Comparison of ENCODE assay signal across 25 cellular contexts in the genomic region with DNA sequence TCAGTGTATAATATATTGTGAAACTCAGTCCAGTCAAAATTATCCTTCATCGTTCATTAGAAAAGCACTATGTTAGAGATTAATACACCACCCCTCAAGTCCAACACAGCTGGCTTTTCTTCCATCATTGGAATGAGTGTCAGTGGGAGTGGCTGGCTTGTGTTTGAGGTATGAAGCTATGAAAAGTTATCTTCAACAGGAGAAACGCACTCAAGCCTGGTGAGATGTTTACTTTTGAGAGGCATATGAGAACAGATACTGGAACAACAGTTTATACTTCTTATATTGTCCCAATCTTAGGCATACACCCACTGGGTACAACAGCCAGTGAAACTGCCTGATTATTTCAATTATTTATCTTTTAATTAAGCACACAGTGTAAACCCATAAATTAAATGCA. TPM values are rescaled to one million over a fixed set of nuclear protein-coding genes. Genes with fewer than 3 reads are reported as not detected.
A peak's percentile ranks its signal among the peaks of the same experiment; 100 is the strongest.
DNase-seq lines count a peak whose midpoint lies in the region; ATAC-seq, FAIRE-seq and TF ChIP-seq lines count a peak whose summit lies in the region.
"Had no signal": no experiment of that assay in that cellular context is flagged by ENCODE, and none has a peak within 500 bp of the region (broad histone marks: within the 10 kb centered on the region; RNA-seq: fewer than 3 reads in every experiment).

No MANE protein-coding gene starts in this region.

- TF ChIP-seq RAD21 in IMR-90 (IDR thresholded peaks at IDR 0.05; ENCODE audit: low read length), result no peak

- H2AK9ac ChIP-seq in IMR-90 (replicated peaks; ENCODE audit: low read depth, low read length, poor library complexity), result no peak overlapping the region

- no peak overlapping the region for H2BK15ac ChIP-seq in IMR-90 (ENCODE audit: low read depth, low read length)

- H3K14ac ChIP-seq in IMR-90 (replicated peaks; ENCODE audit: low read depth, low read length), result no peak overlapping the region

- no peak for FAIRE-seq in HTR-8/SVneo (lab: Jason Lieb, UNC)
- FAIRE-seq: GM12891, H1 had no signal

- no peak overlapping the region for H3K23ac ChIP-seq in IMR-90 (ENCODE audit: low read depth, low read length)

- TF ChIP-seq POLR2A in IMR-90 (IDR thresholded peaks at IDR 0.05; ENCODE audit: low read depth, low read length), result no peak

- no peaks in the 10 kb centered on the region for H3K9me3 ChIP-seq in IMR-90 (ENCODE audit: control insufficient read depth, insufficient read depth, low read length)
- no peaks in the 10 kb centered on the region for H3K9me3 ChIP-seq in lower lobe of right lung
- H3K9me3 ChIP-seq in upper lobe of right lung, result no peaks in the 10 kb centered on the region
- H3K9me3 ChIP-seq: BE2C, MG63, SJSA1 had no signal

- H2BK5ac ChIP-seq in IMR-90 (ENCODE audit: low read depth, low read length, poor library complexity, severe bottlenecking), result no peak overlapping the region

- H3K27ac ChIP-seq in IMR-90 (ENCODE audit: insufficient read depth, low read length) (peak overlapping the region; percentile 21; the same call in 1 of the 2 replicates), lower lobe of right lung (no peak overlapping the region), upper lobe of right lung (no peak overlapping the region)
- H3K27ac ChIP-seq: SJSA1 had no signal

- H4K91ac ChIP-seq in IMR-90 (ENCODE audit: insufficient read depth, low read depth, low read length), result no peak overlapping the region

- no TSS peak for BruUV-seq in IMR-90 (replicated peaks; lab: Mats Ljungman, UMichigan)

- WGBS in IMR-90 (ENCODE audit: extremely low coverage in 2 of 2, insufficient read length in 1 of 2), 2 experiments, result no CpG with 5 or more reads among the region's 2 CpGs

- H2AFZ ChIP-seq in IMR-90 (replicated peaks; ENCODE audit: low read length, poor library complexity), result no peak overlapping the region

- no peak overlapping the region for H4K5ac ChIP-seq in IMR-90 (ENCODE audit: low read depth, low read length)

- H3K36me3 ChIP-seq in IMR-90 (ENCODE audit: control insufficient read depth, insufficient read depth, low read length) (peaks cover 16% of the 10 kb centered on the region), lower lobe of right lung (peaks cover 62% of the 10 kb centered on the region), upper lobe of right lung (peaks cover 49% of the 10 kb centered on the region)
- H3K36me3 ChIP-seq: SJSA1 had no signal

- H2BK120ac ChIP-seq in IMR-90 (ENCODE audit: low read depth, low read length), result no peak overlapping the region

- H3K9me1 ChIP-seq in IMR-90 (ENCODE audit: insufficient read depth, low read length), result no peaks in the 10 kb centered on the region

- intact Hi-C loops in IMR-90 (cut with micrococcal nuclease), result loop anchor here (5.0 kb wide), 1 partner anchor 57 kb away; no protein-coding TSS in a partner anchor
- intact Hi-C loops in lower lobe of right lung (cut with DNase I), result no loop called here
- intact Hi-C loops in upper lobe of right lung (cut with DNase I), result no loop called here

- CTCF ChIA-PET in IMR-90 (lab: Yijun Ruan, JAX), result interaction anchor here (0.7 to 0.9 kb wide), 3 partner anchors 9 to 99 kb away, joined by 3 to 4 read pairs (median 3); no protein-coding TSS in a partner anchor

- DNase-seq in IMR-90, result peak; percentile 44
- peak; percentile 21 for DNase-seq in fibroblast of peridontal ligament (ENCODE audit: extremely low read depth)
- no peak for DNase-seq in lower lobe of right lung
- no peak for DNase-seq in upper lobe of right lung
- no peak for DNase-seq in activated naive CD4-positive, alpha-beta T cell treated with anti-CD3 and anti-CD28 coated beads, Interleukin-2, amount 50 U/mL, for 16 hours
- DNase-seq in HTR-8/SVneo (ENCODE audit: insufficient read length, low spot score), result no peak
- DNase-seq: BE2C, Calu3, DMS79 treated with DMSO at 0.1 percent for 48 hours, GF-D8, HCEC 1CT, KBM-7, MG63, NCI-H1105 treated with DMSO at 0.1 percent for 48 hours, NCI-H146, NCI-H2029, NCI-H446 treated with DMSO at 0.1 percent for 48 hours, NCI-H526, Right ventricle myocardium superior, RPMI8226 had no signal

- no peak overlapping the region for H3K9ac ChIP-seq in IMR-90 (ENCODE audit: low read depth, low read length)

- H3K56ac ChIP-seq in IMR-90 (ENCODE audit: extremely low read depth, insufficient read depth, low read length), result no peak overlapping the region

- no peak overlapping the region for H3K4ac ChIP-seq in IMR-90 (ENCODE audit: low read depth, low read length)

- no peak overlapping the region for H3K18ac ChIP-seq in IMR-90 (ENCODE audit: low read depth, low read length)

- dilution Hi-C loops in IMR-90 (cut with HindIII; ENCODE audit: low sequenced_read_pairs, unreplicated experiment), result no loop called here

- H4K8ac ChIP-seq in IMR-90 (ENCODE audit: low read depth in 2 of 2, low read length in 2 of 2), result no peak overlapping the region

- peaks cover 0 to 7% of the 10 kb centered on the region in 2 experiments; a peak in 2 of 4 replicates for H3K79me1 ChIP-seq in IMR-90 (ENCODE audit: low read depth in 1 of 2, low read length in 2 of 2)

- ATAC-seq in IMR-90 (ENCODE audit: low read depth) (peak; percentile 84), lower lobe of right lung (peak; percentile 68 to 90), upper lobe of right lung (peak; percentile 79), HG02678 (IDR thresholded peaks at IDR 0.05; ENCODE audit: unreplicated experiment) (no peak)

- H3K27me3 ChIP-seq in IMR-90 (ENCODE audit: control insufficient read depth, insufficient read depth, low read length) (no peaks in the 10 kb centered on the region), lower lobe of right lung (ENCODE audit: low read depth) (no peaks in the 10 kb centered on the region), upper lobe of right lung (no peaks in the 10 kb centered on the region)
- H3K27me3 ChIP-seq: BE2C, MG63, SJSA1 had no signal

- H3K4me2 ChIP-seq in IMR-90 (ENCODE audit: low read depth, low read length), result no peak overlapping the region

- H3K4me3 ChIP-seq in IMR-90 (ENCODE audit: insufficient read depth, low read depth, low read length), result no peak overlapping the region
- no peak overlapping the region for H3K4me3 ChIP-seq in lower lobe of right lung
- H3K4me3 ChIP-seq in upper lobe of right lung, result no peak overlapping the region
- H3K4me3 ChIP-seq: MG63, SJSA1 had no signal

- TF ChIP-seq CTCF in IMR-90 (conservative IDR thresholded peaks at IDR 0.05; ENCODE audit: low read depth, low read length) (no peak), lower lobe of right lung (IDR thresholded peaks at IDR 0.05) (no peak), upper lobe of right lung (IDR thresholded peaks at IDR 0.05) (no peak)

- POLR2A ChIA-PET in IMR-90 (lab: Charles Lee; ENCODE audit: unreplicated experiment), result no interaction called here

- no peak overlapping the region for H2AK5ac ChIP-seq in IMR-90 (ENCODE audit: low read depth, low read length)

- in situ Hi-C loops in IMR-90 (cut with MboI; ENCODE audit: low sequenced_read_pairs), result no loop called here

- no peaks in the 10 kb centered on the region for H4K20me1 ChIP-seq in IMR-90 (ENCODE audit: insufficient read depth, low read length)

- no peak overlapping the region for H2BK20ac ChIP-seq in IMR-90 (ENCODE audit: low read depth, low read length)

- H3K4me1 ChIP-seq in IMR-90 (ENCODE audit: control insufficient read depth, insufficient read depth, low read length) (no peaks in the 10 kb centered on the region), lower lobe of right lung (no peaks in the 10 kb centered on the region), upper lobe of right lung (no peaks in the 10 kb centered on the region)
- H3K4me1 ChIP-seq: BE2C, SJSA1 had no signal

TF ChIP-seq in IMR-90, 13 proteins besides CTCF, POLR2A, EP300 and RAD21:
- no peak for TF ChIP-seq RCOR1 (IDR thresholded peaks at IDR 0.05; ENCODE audit: insufficient replicate concordance, low read length)
- no peak for TF ChIP-seq FOS (IDR thresholded peaks at IDR 0.05; ENCODE audit: low read depth, low read length)
- no peak for TF ChIP-seq BHLHE40 (IDR thresholded peaks at IDR 0.05; ENCODE audit: low read depth, low read length)
- no peak for TF ChIP-seq CHD1 (IDR thresholded peaks at IDR 0.05; ENCODE audit: low read depth, low read length)
- TF ChIP-seq RFX5 (IDR thresholded peaks at IDR 0.05; ENCODE audit: low read depth, low read length), result no peak
- TF ChIP-seq MAFK (IDR thresholded peaks at IDR 0.05; ENCODE audit: low read depth, low read length), result no peak
- TF ChIP-seq, protein P1, sequence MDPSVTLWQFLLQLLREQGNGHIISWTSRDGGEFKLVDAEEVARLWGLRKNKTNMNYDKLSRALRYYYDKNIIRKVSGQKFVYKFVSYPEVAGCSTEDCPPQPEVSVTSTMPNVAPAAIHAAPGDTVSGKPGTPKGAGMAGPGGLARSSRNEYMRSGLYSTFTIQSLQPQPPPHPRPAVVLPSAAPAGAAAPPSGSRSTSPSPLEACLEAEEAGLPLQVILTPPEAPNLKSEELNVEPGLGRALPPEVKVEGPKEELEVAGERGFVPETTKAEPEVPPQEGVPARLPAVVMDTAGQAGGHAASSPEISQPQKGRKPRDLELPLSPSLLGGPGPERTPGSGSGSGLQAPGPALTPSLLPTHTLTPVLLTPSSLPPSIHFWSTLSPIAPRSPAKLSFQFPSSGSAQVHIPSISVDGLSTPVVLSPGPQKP (IDR thresholded peaks at IDR 0.05; ENCODE audit: borderline replicate concordance, low read depth, low read length), result no peak
- TF ChIP-seq, protein P2, sequence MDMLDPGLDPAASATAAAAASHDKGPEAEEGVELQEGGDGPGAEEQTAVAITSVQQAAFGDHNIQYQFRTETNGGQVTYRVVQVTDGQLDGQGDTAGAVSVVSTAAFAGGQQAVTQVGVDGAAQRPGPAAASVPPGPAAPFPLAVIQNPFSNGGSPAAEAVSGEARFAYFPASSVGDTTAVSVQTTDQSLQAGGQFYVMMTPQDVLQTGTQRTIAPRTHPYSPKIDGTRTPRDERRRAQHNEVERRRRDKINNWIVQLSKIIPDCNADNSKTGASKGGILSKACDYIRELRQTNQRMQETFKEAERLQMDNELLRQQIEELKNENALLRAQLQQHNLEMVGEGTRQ (IDR thresholded peaks at IDR 0.05; ENCODE audit: low read depth, low read length), result no peak
- no peak for TF ChIP-seq CEBPB (IDR thresholded peaks at IDR 0.05; ENCODE audit: low read depth, low read length)
- TF ChIP-seq MAZ (IDR thresholded peaks at IDR 0.05; ENCODE audit: borderline replicate concordance, low read depth, low read length), result no peak
- TF ChIP-seq SMC3 (IDR thresholded peaks at IDR 0.05; ENCODE audit: low read depth, low read length), result no peak
- no peak for TF ChIP-seq MXI1 (IDR thresholded peaks at IDR 0.05; ENCODE audit: borderline replicate concordance, low read depth, low read length)
- TF ChIP-seq NFE2L2 (IDR thresholded peaks at IDR 0.05; ENCODE audit: low read depth, low read length), result no peak

RNA-seq across cellular contexts. Expression of a gene that starts 34.3 kb away (rescaled TPM):
- total RNA-seq in IMR-90 (2012; rRNA removed) (under 0.01 and 0.36 TPM in 2 replicates), lower lobe of right lung (35.4 TPM), upper lobe of right lung (30.5 TPM)
- polyA plus RNA-seq in IMR-90 (2012; rRNA removed), result 0.79 and 0.86 TPM in 2 replicates
- polyA plus RNA-seq in IMR-90 (2012; cell fraction: cytosol; rRNA removed), result 0.89 and 1.6 TPM in 2 replicates
- polyA plus RNA-seq in IMR-90 (2012; cell fraction: nucleus; rRNA removed; ENCODE audit: low replicate concordance), result 0.65 and 0.88 TPM in 2 replicates
- total RNA-seq: A673, SJSA1 had no signal

Comparison
In these comparisons a context has a peak if more than half of its experiments do, and no peak if none do; other contexts are left out.
1. DNase-seq: peak in IMR-90 (single experiment) and fibroblast of peridontal ligament (single experiment); none in lower lobe of right lung (single experiment), upper lobe of right lung (single experiment), activated naive CD4-positive, alpha-beta T cell treated with anti-CD3 and anti-CD28 coated beads, Interleukin-2, amount 50 U/mL, for 16 hours (single experiment) and HTR-8/SVneo (single experiment).
2. RNA of a gene that starts 34.3 kb away (total RNA-seq): 35.4 TPM in lower lobe of right lung (single experiment) and 30.5 TPM in upper lobe of right lung (single experiment); under 0.01 to 0.36 TPM in IMR-90; every median in the first group is over 10 times any median in the second.